1 cellular context compared by ENCODE assay signal in the genomic region with DNA sequence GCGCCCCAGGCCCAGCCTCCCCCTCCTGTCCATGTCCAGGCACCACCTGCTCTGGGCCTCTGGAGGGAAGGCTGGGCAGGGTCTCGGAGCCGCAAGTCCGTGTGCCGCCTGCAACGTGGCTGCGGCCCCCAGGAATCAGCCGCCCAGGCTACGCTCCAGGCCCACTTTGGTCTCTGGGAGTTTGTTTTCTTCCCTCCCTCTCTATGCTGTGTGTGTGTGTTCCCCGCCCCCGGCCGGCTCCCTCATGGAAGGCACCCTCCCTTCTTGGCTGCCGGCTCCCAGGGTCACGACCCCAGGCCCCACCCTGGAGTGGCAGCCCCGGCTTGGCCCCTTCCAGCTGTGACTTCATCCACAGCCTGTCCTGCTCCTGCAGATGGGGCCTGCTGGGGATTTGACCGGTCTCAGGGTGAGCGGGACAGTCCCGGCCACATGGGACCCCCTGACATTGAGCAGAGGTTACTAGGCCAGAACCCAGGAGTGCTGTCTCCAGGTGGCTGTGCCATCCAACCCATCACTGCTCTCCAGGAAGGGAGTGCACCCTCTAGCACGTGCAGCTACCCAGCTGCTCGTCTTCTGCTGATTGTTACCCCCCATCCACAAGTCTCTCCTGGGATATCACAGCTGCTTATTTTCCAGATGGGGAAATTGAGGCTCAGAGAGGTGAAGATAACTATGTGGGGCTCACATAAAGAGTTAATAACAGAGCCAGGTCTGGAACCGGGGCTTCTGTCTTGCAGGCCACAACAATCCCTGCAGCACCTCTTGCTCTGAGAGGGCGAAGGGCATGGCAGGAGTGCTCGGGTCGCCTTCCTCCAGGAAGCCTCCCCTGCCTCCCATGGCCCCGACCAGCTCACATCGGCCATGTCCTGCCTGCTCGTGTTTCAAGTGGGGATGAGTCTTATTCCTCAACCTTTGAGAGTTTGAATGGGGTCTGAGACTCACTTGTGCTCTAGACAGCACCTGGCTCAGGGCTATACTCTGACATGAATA.
TF ChIP-seq lines count a peak whose summit lies in the region.

No MANE protein-coding gene starts in this region.

TF ChIP-seq in HepG2, 621 proteins besides CTCF, POLR2A, EP300 and RAD21 (continued from another document and continues in another):
- TF ChIP-seq, protein P1, sequence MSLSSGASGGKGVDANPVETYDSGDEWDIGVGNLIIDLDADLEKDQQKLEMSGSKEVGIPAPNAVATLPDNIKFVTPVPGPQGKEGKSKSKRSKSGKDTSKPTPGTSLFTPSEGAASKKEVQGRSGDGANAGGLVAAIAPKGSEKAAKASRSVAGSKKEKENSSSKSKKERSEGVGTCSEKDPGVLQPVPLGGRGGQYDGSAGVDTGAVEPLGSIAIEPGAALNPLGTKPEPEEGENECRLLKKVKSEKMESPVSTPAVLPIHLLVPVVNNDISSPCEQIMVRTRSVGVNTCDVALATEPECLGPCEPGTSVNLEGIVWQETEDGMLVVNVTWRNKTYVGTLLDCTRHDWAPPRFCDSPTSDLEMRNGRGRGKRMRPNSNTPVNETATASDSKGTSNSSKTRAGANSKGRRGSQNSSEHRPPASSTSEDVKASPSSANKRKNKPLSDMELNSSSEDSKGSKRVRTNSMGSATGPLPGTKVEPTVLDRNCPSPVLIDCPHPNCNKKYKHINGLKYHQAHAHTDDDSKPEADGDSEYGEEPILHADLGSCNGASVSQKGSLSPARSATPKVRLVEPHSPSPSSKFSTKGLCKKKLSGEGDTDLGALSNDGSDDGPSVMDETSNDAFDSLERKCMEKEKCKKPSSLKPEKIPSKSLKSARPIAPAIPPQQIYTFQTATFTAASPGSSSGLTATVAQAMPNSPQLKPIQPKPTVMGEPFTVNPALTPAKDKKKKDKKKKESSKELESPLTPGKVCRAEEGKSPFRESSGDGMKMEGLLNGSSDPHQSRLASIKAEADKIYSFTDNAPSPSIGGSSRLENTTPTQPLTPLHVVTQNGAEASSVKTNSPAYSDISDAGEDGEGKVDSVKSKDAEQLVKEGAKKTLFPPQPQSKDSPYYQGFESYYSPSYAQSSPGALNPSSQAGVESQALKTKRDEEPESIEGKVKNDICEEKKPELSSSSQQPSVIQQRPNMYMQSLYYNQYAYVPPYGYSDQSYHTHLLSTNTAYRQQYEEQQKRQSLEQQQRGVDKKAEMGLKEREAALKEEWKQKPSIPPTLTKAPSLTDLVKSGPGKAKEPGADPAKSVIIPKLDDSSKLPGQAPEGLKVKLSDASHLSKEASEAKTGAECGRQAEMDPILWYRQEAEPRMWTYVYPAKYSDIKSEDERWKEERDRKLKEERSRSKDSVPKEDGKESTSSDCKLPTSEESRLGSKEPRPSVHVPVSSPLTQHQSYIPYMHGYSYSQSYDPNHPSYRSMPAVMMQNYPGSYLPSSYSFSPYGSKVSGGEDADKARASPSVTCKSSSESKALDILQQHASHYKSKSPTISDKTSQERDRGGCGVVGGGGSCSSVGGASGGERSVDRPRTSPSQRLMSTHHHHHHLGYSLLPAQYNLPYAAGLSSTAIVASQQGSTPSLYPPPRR (CRISPR knock-in tag; IDR thresholded peaks at IDR 0.05; ENCODE audit: borderline replicate concordance) = 0 out of 2 replicates have a peak, but pooled peaks have one; percentile 14
- TF ChIP-seq HNRNPK (IDR thresholded peaks at IDR 0.05; ENCODE audit: low read depth, low read length, poor library complexity, severe bottlenecking) (no peak), ZNF331 (CRISPR knock-in tag; IDR thresholded peaks at IDR 0.05) (peak; percentile 47; the same call in 1 of the 2 replicates), POLR2G (IDR thresholded peaks at IDR 0.05; ENCODE audit: low read depth, low read length) (peak; percentile 53; the same call in 1 of the 2 replicates), ZNF264 (CRISPR knock-in tag; IDR thresholded peaks at IDR 0.05) (peak; percentile 70), HHEX (CRISPR knock-in tag; IDR thresholded peaks at IDR 0.05) (no peak), ZNF780A (CRISPR knock-in tag; IDR thresholded peaks at IDR 0.05) (no peak), SIN3A (IDR thresholded peaks at IDR 0.05; ENCODE audit: borderline replicate concordance, low read depth, low read length) (no peak), ZZZ3 (CRISPR knock-in tag; IDR thresholded peaks at IDR 0.05; ENCODE audit: borderline replicate concordance) (no peak), KAT8 (CRISPR knock-in tag; IDR thresholded peaks at IDR 0.05) (no peak), ZNF746 (CRISPR knock-in tag; IDR thresholded peaks at IDR 0.05) (no peak), MATR3 (CRISPR knock-in tag; IDR thresholded peaks at IDR 0.05) (no peak), ATF1 (CRISPR knock-in tag; IDR thresholded peaks at IDR 0.05) (no peak), ZNF33B (CRISPR knock-in tag; IDR thresholded peaks at IDR 0.05) (no peak), SNRNP70 (IDR thresholded peaks at IDR 0.05; ENCODE audit: low read depth, low read length) (no peak), ESRRA (CRISPR knock-in tag; IDR thresholded peaks at IDR 0.05; ENCODE audit: low read depth) (no peak), MTF2 (CRISPR knock-in tag; IDR thresholded peaks at IDR 0.05; ENCODE audit: borderline replicate concordance) (no peak), ZNF564 (CRISPR knock-in tag; IDR thresholded peaks at IDR 0.05) (no peak), ZBTB3 (CRISPR knock-in tag; IDR thresholded peaks at IDR 0.05; ENCODE audit: borderline replicate concordance, low read depth) (no peak), FOXK1 (CRISPR knock-in tag; IDR thresholded peaks at IDR 0.05; ENCODE audit: borderline replicate concordance, low read depth) (no peak), ZNF749 (CRISPR knock-in tag; IDR thresholded peaks at IDR 0.05; ENCODE audit: borderline replicate concordance) (no peak), ZNF674 (CRISPR knock-in tag; IDR thresholded peaks at IDR 0.05; ENCODE audit: low read depth) (no peak), ZNF543 (CRISPR knock-in tag; IDR thresholded peaks at IDR 0.05) (no peak), CREM (IDR thresholded peaks at IDR 0.05) (no peak), CREM (CRISPR knock-in tag; IDR thresholded peaks at IDR 0.05) (no peak), FOXM1 (CRISPR knock-in tag; IDR thresholded peaks at IDR 0.05) (no peak), ZFP82 (CRISPR knock-in tag; IDR thresholded peaks at IDR 0.05; ENCODE audit: borderline replicate concordance) (no peak), ZNF230 (CRISPR knock-in tag; IDR thresholded peaks at IDR 0.05) (no peak), ZNF737 (CRISPR knock-in tag; IDR thresholded peaks at IDR 0.05; ENCODE audit: borderline replicate concordance) (no peak), AGO2 (optimal IDR thresholded peaks at IDR 0.05; ENCODE audit: low read depth, low read length) (peak; percentile 56), ZBTB38 (CRISPR knock-in tag; IDR thresholded peaks at IDR 0.05) (no peak), ZNF672 (CRISPR knock-in tag; IDR thresholded peaks at IDR 0.05) (no peak), BORCS8-MEF2B (CRISPR knock-in tag; IDR thresholded peaks at IDR 0.05) (no peak), NR2C2 (CRISPR knock-in tag; IDR thresholded peaks at IDR 0.05; ENCODE audit: borderline replicate concordance) (peak; percentile 83), ZFX (CRISPR knock-in tag; IDR thresholded peaks at IDR 0.05; ENCODE audit: low read depth) (peak; percentile 41; the same call in 1 of the 2 replicates), CHCHD3 (CRISPR knock-in tag; IDR thresholded peaks at IDR 0.05) (no peak)
- TF ChIP-seq, protein P2, sequence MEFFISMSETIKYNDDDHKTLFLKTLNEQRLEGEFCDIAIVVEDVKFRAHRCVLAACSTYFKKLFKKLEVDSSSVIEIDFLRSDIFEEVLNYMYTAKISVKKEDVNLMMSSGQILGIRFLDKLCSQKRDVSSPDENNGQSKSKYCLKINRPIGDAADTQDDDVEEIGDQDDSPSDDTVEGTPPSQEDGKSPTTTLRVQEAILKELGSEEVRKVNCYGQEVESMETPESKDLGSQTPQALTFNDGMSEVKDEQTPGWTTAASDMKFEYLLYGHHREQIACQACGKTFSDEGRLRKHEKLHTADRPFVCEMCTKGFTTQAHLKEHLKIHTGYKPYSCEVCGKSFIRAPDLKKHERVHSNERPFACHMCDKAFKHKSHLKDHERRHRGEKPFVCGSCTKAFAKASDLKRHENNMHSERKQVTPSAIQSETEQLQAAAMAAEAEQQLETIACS (CRISPR knock-in tag; IDR thresholded peaks at IDR 0.05) = no peak
- TF ChIP-seq, protein P3, sequence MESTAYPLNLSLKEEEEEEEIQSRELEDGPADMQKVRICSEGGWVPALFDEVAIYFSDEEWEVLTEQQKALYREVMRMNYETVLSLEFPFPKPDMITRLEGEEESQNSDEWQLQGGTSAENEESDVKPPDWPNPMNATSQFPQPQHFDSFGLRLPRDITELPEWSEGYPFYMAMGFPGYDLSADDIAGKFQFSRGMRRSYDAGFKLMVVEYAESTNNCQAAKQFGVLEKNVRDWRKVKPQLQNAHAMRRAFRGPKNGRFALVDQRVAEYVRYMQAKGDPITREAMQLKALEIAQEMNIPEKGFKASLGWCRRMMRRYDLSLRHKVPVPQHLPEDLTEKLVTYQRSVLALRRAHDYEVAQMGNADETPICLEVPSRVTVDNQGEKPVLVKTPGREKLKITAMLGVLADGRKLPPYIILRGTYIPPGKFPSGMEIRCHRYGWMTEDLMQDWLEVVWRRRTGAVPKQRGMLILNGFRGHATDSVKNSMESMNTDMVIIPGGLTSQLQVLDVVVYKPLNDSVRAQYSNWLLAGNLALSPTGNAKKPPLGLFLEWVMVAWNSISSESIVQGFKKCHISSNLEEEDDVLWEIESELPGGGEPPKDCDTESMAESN (CRISPR knock-in tag; conservative IDR thresholded peaks at IDR 0.05) = no peak
- TF ChIP-seq, protein P4, sequence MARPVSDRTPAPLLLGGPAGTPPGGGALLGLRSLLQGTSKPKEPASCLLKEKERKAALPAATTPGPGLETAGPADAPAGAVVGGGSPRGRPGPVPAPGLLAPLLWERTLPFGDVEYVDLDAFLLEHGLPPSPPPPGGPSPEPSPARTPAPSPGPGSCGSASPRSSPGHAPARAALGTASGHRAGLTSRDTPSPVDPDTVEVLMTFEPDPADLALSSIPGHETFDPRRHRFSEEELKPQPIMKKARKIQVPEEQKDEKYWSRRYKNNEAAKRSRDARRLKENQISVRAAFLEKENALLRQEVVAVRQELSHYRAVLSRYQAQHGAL (CRISPR knock-in tag; IDR thresholded peaks at IDR 0.05; ENCODE audit: not compliant biosample characterization) = no peak
- TF ChIP-seq, protein P5, sequence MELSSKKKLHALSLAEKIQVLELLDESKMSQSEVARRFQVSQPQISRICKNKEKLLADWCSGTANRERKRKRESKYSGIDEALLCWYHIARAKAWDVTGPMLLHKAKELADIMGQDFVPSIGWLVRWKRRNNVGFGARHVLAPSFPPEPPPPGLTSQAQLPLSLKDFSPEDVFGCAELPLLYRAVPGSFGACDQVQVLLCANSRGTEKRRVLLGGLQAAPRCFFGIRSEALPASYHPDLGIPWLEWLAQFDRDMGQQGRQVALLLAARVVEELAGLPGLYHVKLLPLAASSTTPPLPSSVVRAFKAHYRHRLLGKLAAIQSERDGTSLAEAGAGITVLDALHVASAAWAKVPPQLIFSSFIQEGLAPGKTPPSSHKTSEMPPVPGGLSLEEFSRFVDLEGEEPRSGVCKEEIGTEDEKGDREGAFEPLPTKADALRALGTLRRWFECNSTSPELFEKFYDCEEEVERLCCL (CRISPR knock-in tag; IDR thresholded peaks at IDR 0.05; ENCODE audit: borderline replicate concordance) = no peak
- TF ChIP-seq, protein P6, sequence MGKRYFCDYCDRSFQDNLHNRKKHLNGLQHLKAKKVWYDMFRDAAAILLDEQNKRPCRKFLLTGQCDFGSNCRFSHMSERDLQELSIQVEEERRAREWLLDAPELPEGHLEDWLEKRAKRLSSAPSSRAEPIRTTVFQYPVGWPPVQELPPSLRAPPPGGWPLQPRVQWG (CRISPR knock-in tag; IDR thresholded peaks at IDR 0.05; ENCODE audit: borderline replicate concordance, low read depth) = no peak
- TF ChIP-seq, protein P7, sequence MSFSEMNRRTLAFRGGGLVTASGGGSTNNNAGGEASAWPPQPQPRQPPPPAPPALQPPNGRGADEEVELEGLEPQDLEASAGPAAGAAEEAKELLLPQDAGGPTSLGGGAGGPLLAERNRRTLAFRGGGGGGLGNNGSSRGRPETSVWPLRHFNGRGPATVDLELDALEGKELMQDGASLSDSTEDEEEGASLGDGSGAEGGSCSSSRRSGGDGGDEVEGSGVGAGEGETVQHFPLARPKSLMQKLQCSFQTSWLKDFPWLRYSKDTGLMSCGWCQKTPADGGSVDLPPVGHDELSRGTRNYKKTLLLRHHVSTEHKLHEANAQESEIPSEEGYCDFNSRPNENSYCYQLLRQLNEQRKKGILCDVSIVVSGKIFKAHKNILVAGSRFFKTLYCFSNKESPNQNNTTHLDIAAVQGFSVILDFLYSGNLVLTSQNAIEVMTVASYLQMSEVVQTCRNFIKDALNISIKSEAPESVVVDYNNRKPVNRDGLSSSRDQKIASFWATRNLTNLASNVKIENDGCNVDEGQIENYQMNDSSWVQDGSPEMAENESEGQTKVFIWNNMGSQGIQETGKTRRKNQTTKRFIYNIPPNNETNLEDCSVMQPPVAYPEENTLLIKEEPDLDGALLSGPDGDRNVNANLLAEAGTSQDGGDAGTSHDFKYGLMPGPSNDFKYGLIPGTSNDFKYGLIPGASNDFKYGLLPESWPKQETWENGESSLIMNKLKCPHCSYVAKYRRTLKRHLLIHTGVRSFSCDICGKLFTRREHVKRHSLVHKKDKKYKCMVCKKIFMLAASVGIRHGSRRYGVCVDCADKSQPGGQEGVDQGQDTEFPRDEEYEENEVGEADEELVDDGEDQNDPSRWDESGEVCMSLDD (CRISPR knock-in tag; IDR thresholded peaks at IDR 0.05; ENCODE audit: borderline replicate concordance) = no peak
- TF ChIP-seq, protein P8, sequence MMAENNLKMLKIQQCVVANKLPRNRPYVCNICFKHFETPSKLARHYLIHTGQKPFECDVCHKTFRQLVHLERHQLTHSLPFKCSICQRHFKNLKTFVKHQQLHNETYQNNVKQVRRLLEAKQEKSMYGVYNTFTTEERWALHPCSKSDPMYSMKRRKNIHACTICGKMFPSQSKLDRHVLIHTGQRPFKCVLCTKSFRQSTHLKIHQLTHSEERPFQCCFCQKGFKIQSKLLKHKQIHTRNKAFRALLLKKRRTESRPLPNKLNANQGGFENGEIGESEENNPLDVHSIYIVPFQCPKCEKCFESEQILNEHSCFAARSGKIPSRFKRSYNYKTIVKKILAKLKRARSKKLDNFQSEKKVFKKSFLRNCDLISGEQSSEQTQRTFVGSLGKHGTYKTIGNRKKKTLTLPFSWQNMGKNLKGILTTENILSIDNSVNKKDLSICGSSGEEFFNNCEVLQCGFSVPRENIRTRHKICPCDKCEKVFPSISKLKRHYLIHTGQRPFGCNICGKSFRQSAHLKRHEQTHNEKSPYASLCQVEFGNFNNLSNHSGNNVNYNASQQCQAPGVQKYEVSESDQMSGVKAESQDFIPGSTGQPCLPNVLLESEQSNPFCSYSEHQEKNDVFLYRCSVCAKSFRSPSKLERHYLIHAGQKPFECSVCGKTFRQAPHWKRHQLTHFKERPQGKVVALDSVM (CRISPR knock-in tag; IDR thresholded peaks at IDR 0.05) = no peak
